8 cellular contexts compared by ENCODE assay signal in genomic region chr3:47522082-47522987, GRCh38. TPM values are rescaled to one million over a fixed set of nuclear protein-coding genes. Genes with fewer than 3 reads are reported as not detected.
A peak's percentile ranks its signal among the peaks of the same experiment; 100 is the strongest.
DNase-seq lines count a peak whose midpoint lies in the region; ATAC-seq lines count a peak whose summit lies in the region.

No MANE protein-coding gene starts in this region.

- ATAC-seq in HG03280 (IDR thresholded peaks at IDR 0.05; ENCODE audit: unreplicated experiment) (peak; percentile 79), left colon (peak; percentile 97), HG02973 (IDR thresholded peaks at IDR 0.05; ENCODE audit: unreplicated experiment) (no peak)

- DNase-seq in GF-D8 (lab: John Stamatoyannopoulos, UW) (peak; percentile 72), NCI-H524 treated with DMSO at 0.1 percent for 48 hours (lab: John Stamatoyannopoulos, UW) (peak; percentile 31), cerebellum (ENCODE audit: low spot score) (peak; percentile 89), left colon (peak; percentile 77 to 85)
- DNase-seq in activated CD4-positive, CD25-positive, alpha-beta regulatory T cell treated with anti-CD3 and anti-CD28 coated beads, Interleukin-2, amount 50 U/mL, for 72 hours, result peak; percentile 78
- DNase-seq in stimulated activated CD4-positive, alpha-beta T cell treated with anti-CD3 and anti-CD28 coated beads, Interleukin-2, amount 100 ng/mL, for 4 hours (ENCODE audit: low read depth), result peak; percentile 50

- intact Hi-C loops in left colon (cut with DNase I, micrococcal nuclease), result loop anchor here (5.0 to 10.0 kb wide), 2 partner anchors 265 to 272 kb away; no protein-coding TSS in a partner anchor

RNA-seq across cellular contexts. Expression of gene ELP6, which starts 8.8 kb away (rescaled TPM):
- total RNA-seq in cerebellum, result 25.0 TPM
- 10 to 100 TPM; 21.7 to 22.4 TPM for total RNA-seq in left colon

RNA-seq across cellular contexts. Expression of gene SCAP, which starts 46.6 kb away (rescaled TPM):
- total RNA-seq in cerebellum, result 63.3 TPM
- total RNA-seq in left colon, result 100 to 1,000 TPM; 118 to 123 TPM

RNA-seq across cellular contexts. Expression of gene CSPG5, which starts 56.3 kb away (rescaled TPM):
- total RNA-seq in cerebellum, result 47.6 TPM
- total RNA-seq in left colon, result under 1 TPM; 0.46 to 0.47 TPM

Comparison
In these comparisons a context has a peak if more than half of its experiments do, and no peak if none do; other contexts are left out.
1. DNase-seq: peak in every context shown above with its lines; median percentile 89 in cerebellum; 81 in left colon; 78 in activated CD4-positive, CD25-positive, alpha-beta regulatory T cell treated with anti-CD3 and anti-CD28 coated beads, Interleukin-2, amount 50 U/mL, for 72 hours; 72 in GF-D8; 50 in stimulated activated CD4-positive, alpha-beta T cell treated with anti-CD3 and anti-CD28 coated beads, Interleukin-2, amount 100 ng/mL, for 4 hours; 31 in NCI-H524 treated with DMSO at 0.1 percent for 48 hours.
2. RNA of gene CSPG5, which starts 56.3 kb away (total RNA-seq): 47.6 TPM in cerebellum (single experiment); 0.46 to 0.47 TPM in left colon; every median in the first group is over 10 times any median in the second.